Comparison of ENCODE assay signal across 13 cellular contexts in the genomic region with DNA sequence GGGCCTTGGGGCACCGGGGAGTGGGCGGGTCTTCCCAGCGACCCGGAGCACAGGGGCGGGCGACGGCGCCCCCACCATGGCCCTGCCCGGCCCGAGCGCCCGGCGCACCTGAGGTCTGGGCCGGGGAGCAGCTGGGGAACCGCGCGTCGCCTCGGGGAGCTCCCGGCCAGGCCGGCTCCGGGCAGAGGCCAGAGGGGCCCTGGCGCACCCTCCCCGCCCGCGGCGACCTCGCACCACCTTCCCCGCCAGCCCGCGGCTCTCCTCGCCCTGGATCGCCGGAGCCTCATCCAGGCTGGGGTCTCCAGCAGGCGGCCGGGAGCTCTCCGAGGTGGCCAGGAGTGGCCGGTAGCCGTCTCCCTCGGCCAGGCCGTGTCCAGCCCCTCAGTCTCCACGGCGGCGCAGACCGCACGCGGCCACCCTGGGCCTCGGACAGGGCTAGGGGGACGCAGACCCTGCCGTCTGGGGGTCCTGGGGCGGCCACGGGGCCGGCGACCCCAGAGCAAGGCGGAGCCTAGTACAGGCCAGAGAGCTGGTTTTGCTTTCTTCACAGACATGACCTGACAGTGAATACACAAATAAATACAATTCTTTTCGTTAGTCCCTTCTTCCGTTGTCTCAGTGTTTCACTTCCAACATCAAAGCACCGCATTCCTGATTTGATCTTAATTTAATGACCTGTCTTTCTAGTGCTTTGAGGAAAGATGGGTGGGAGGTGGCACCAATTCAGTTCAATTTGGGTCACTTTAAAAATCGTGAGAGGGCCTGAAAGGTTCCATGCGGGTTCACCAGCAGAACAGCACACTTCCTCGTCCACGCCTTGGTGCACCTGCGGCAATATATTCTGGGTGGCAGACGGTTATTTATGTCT.
DNase-seq lines count a peak whose midpoint lies in the region; ATAC-seq and TF ChIP-seq lines count a peak whose summit lies in the region.
"Had no signal": no experiment of that assay in that cellular context is flagged by ENCODE, and none has a peak within 500 bp of the region (broad histone marks: within the 10 kb centered on the region; RNA-seq: fewer than 3 reads in every experiment).

No MANE protein-coding gene starts in this region.

- no peaks in the 10 kb centered on the region for H3K27me3 ChIP-seq in SK-N-SH (ENCODE audit: insufficient read depth)
- H3K27me3 ChIP-seq: SJSA1 had no signal

- CTCF ChIA-PET in SK-N-SH (lab: Yijun Ruan, JAX) = interaction anchor here (0.7 kb wide), 1 partner anchor 9 kb away, joined by 3 read pairs; no protein-coding TSS in a partner anchor

- peaks cover 0 to 17% of the 10 kb centered on the region in 2 experiments; a peak in 1 of 4 replicates for H3K4me1 ChIP-seq in SK-N-SH (ENCODE audit: control insufficient read depth in 1 of 2, insufficient read depth in 2 of 2, low read depth in 1 of 2, low read length in 1 of 2)
- H3K4me1 ChIP-seq: SJSA1 had no signal

- peaks cover 27% of the 10 kb centered on the region for H3K27me3 Mint-ChIP-seq in chondrocyte (ENCODE audit: low read depth)
- peaks cover 35% of the 10 kb centered on the region for H3K27me3 Mint-ChIP-seq in neural crest cell (ENCODE audit: low read depth)

- H2AFZ ChIP-seq in SK-N-SH (ENCODE audit: low read depth) = no peak overlapping the region

- no peaks in the 10 kb centered on the region for H3K9me3 ChIP-seq in SK-N-SH
- H3K9me3 ChIP-seq: left lung, thyroid gland had no signal

- DNase-seq in SK-N-SH (peak; percentile 58), DMS53 treated with DMSO at 0.1 percent for 48 hours (lab: John Stamatoyannopoulos, UW; ENCODE audit: unreplicated experiment) (peak; percentile 14), chondrocyte (ENCODE audit: low spot score) (peak; percentile 71), neural crest cell (ENCODE audit: low read depth, low spot score) (peak; percentile 57), G401 (ENCODE audit: low spot score) (no peak), Ammon's horn (ENCODE audit: low spot score) (no peak)
- DNase-seq: NCI-H2029, nucleus accumbens, thyroid gland had no signal

- peaks cover 6% of the 10 kb centered on the region for H3F3A ChIP-seq in SK-N-SH (replicated peaks; ENCODE audit: insufficient read depth)

- H3K36me3 Mint-ChIP-seq in chondrocyte (ENCODE audit: low read depth) (no peaks in the 10 kb centered on the region), neural crest cell (ENCODE audit: low read depth) (peaks cover 5% of the 10 kb centered on the region)

- WGBS in SK-N-SH (ENCODE audit: low lambda C conversion rate) = 71% methylated on average over 29 of the region's 64 CpGs

- no peaks in the 10 kb centered on the region for H3K36me3 ChIP-seq in SK-N-SH (replicated peaks in 1 of 2; ENCODE audit: control insufficient read depth in 1 of 2, insufficient read depth in 2 of 2, low read length in 1 of 2)
- H3K36me3 ChIP-seq: left lung, SJSA1, thyroid gland had no signal

- H3K4me1 Mint-ChIP-seq in chondrocyte (ENCODE audit: low read depth) = peaks cover 9% of the 10 kb centered on the region
- H3K4me1 Mint-ChIP-seq in neural crest cell = peaks cover 19% of the 10 kb centered on the region

- POLR2A ChIA-PET in SK-N-SH (lab: Yijun Ruan, JAX) = no interaction called here

- in situ Hi-C loops in G401 (cut with HindIII; ENCODE audit: low sequenced_read_pairs) = no loop called here

- H3K9me3 Mint-ChIP-seq in chondrocyte (ENCODE audit: low read depth) (peaks cover 3% of the 10 kb centered on the region), neural crest cell (peaks cover 3% of the 10 kb centered on the region)

- H3K27ac ChIP-seq in SK-N-SH (ENCODE audit: low read depth in 2 of 2, low read length in 1 of 2) = no peak overlapping the region
- H3K27ac ChIP-seq: left lung, SJSA1, thyroid gland had no signal

- H3K9ac ChIP-seq in SK-N-SH = no peak overlapping the region

- TF ChIP-seq CTCF in SK-N-SH (IDR thresholded peaks at IDR 0.05) = no peak
- no peak for TF ChIP-seq CTCF in chondrocyte (IDR thresholded peaks at IDR 0.05)
- TF ChIP-seq CTCF in neural crest cell (conservative IDR thresholded peaks at IDR 0.05) = no peak

- no peak for TF ChIP-seq RAD21 in SK-N-SH (IDR thresholded peaks at IDR 0.05; ENCODE audit: low read length)

- no peak overlapping the region for H3K4me2 ChIP-seq in SK-N-SH

- no peaks in the 10 kb centered on the region for H3K9me2 ChIP-seq in SK-N-SH

- ATAC-seq in SK-N-SH treated with all-trans-retinoic acid at 6 μM for 48 hours = no peak
- ATAC-seq in HG03175 (IDR thresholded peaks at IDR 0.05; ENCODE audit: unreplicated experiment) = no peak
- ATAC-seq: left lung had no signal

- no peak overlapping the region for H3K27ac Mint-ChIP-seq in chondrocyte (ENCODE audit: unreplicated experiment)
- H3K27ac Mint-ChIP-seq in neural crest cell (ENCODE audit: unreplicated experiment) = no peak overlapping the region

- no peaks in the 10 kb centered on the region for H4K20me1 ChIP-seq in SK-N-SH (ENCODE audit: insufficient read depth)

- H3K4me3 ChIP-seq in SK-N-SH (ENCODE audit: low read depth in 2 of 2, low read length in 1 of 2) = no peak overlapping the region
- H3K4me3 ChIP-seq: left lung, SJSA1, thyroid gland had no signal

- H3K4me3 Mint-ChIP-seq in chondrocyte (ENCODE audit: unreplicated experiment) (no peak overlapping the region), neural crest cell (peak overlapping the region; percentile 84)

- peaks cover 5% of the 10 kb centered on the region; the same call in 1 of the 2 replicates for H3K79me2 ChIP-seq in SK-N-SH (ENCODE audit: insufficient read depth)

- no peak for TF ChIP-seq EP300 in SK-N-SH (IDR thresholded peaks at IDR 0.05; ENCODE audit: borderline replicate concordance in 1 of 2, low read depth in 1 of 2, low read length in 1 of 2)

TF ChIP-seq in SK-N-SH, 30 proteins besides CTCF, POLR2A, EP300 and RAD21 (continues in another document):
- TF ChIP-seq, protein P1, sequence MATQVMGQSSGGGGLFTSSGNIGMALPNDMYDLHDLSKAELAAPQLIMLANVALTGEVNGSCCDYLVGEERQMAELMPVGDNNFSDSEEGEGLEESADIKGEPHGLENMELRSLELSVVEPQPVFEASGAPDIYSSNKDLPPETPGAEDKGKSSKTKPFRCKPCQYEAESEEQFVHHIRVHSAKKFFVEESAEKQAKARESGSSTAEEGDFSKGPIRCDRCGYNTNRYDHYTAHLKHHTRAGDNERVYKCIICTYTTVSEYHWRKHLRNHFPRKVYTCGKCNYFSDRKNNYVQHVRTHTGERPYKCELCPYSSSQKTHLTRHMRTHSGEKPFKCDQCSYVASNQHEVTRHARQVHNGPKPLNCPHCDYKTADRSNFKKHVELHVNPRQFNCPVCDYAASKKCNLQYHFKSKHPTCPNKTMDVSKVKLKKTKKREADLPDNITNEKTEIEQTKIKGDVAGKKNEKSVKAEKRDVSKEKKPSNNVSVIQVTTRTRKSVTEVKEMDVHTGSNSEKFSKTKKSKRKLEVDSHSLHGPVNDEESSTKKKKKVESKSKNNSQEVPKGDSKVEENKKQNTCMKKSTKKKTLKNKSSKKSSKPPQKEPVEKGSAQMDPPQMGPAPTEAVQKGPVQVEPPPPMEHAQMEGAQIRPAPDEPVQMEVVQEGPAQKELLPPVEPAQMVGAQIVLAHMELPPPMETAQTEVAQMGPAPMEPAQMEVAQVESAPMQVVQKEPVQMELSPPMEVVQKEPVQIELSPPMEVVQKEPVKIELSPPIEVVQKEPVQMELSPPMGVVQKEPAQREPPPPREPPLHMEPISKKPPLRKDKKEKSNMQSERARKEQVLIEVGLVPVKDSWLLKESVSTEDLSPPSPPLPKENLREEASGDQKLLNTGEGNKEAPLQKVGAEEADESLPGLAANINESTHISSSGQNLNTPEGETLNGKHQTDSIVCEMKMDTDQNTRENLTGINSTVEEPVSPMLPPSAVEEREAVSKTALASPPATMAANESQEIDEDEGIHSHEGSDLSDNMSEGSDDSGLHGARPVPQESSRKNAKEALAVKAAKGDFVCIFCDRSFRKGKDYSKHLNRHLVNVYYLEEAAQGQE (IDR thresholded peaks at IDR 0.05; ENCODE audit: low read depth, low read length) = no peak
- TF ChIP-seq RFX5 (IDR thresholded peaks at IDR 0.05; ENCODE audit: low read length) (no peak), RXRA (IDR thresholded peaks at IDR 0.05; ENCODE audit: borderline replicate concordance, low read depth) (no peak)

TF ChIP-seq in SK-N-SH treated with all-trans-retinoic acid at 6 μM for 48 hours, 23 proteins besides CTCF, POLR2A, EP300 and RAD21 (continues in another document):
- TF ChIP-seq CSDC2 (CRISPR knock-in tag; IDR thresholded peaks at IDR 0.05) (no peak), ZFP30 (CRISPR knock-in tag; IDR thresholded peaks at IDR 0.05) (no peak), RARB (CRISPR knock-in tag; IDR thresholded peaks at IDR 0.05) (no peak), ZNF565 (CRISPR knock-in tag; conservative IDR thresholded peaks at IDR 0.05; ENCODE audit: low read depth) (no peak), ZFP3 (CRISPR knock-in tag; IDR thresholded peaks at IDR 0.05) (no peak), ZNF70 (CRISPR knock-in tag; IDR thresholded peaks at IDR 0.05) (no peak), SNAI2 (CRISPR knock-in tag; IDR thresholded peaks at IDR 0.05) (no peak), TOX (CRISPR knock-in tag; IDR thresholded peaks at IDR 0.05; ENCODE audit: borderline replicate concordance) (no peak), GLIS3 (CRISPR knock-in tag; IDR thresholded peaks at IDR 0.05) (no peak), ESRRG (CRISPR knock-in tag; IDR thresholded peaks at IDR 0.05) (no peak), ZC3H10 (CRISPR knock-in tag; IDR thresholded peaks at IDR 0.05) (no peak)
- TF ChIP-seq, protein P2, sequence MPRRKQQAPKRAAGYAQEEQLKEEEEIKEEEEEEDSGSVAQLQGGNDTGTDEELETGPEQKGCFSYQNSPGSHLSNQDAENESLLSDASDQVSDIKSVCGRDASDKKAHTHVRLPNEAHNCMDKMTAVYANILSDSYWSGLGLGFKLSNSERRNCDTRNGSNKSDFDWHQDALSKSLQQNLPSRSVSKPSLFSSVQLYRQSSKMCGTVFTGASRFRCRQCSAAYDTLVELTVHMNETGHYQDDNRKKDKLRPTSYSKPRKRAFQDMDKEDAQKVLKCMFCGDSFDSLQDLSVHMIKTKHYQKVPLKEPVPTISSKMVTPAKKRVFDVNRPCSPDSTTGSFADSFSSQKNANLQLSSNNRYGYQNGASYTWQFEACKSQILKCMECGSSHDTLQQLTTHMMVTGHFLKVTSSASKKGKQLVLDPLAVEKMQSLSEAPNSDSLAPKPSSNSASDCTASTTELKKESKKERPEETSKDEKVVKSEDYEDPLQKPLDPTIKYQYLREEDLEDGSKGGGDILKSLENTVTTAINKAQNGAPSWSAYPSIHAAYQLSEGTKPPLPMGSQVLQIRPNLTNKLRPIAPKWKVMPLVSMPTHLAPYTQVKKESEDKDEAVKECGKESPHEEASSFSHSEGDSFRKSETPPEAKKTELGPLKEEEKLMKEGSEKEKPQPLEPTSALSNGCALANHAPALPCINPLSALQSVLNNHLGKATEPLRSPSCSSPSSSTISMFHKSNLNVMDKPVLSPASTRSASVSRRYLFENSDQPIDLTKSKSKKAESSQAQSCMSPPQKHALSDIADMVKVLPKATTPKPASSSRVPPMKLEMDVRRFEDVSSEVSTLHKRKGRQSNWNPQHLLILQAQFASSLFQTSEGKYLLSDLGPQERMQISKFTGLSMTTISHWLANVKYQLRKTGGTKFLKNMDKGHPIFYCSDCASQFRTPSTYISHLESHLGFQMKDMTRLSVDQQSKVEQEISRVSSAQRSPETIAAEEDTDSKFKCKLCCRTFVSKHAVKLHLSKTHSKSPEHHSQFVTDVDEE (CRISPR knock-in tag; IDR thresholded peaks at IDR 0.05) = no peak

Comparison
In these comparisons a context has a peak if more than half of its experiments do, and no peak if none do; other contexts are left out.
1. DNase-seq: peak in SK-N-SH (single experiment), DMS53 treated with DMSO at 0.1 percent for 48 hours (single experiment), chondrocyte (single experiment) and neural crest cell (single experiment); none in G401 (single experiment) and Ammon's horn (single experiment).